Comparison of ENCODE assay signal across 5 cellular contexts in genomic region chr2:217601601-217602000, GRCh38.
"Had no signal": no experiment of that assay in that cellular context is flagged by ENCODE, and none has a peak within 500 bp of the region (broad histone marks: within the 10 kb centered on the region; RNA-seq: fewer than 3 reads in every experiment).

No MANE protein-coding gene starts in this region.

- H3K27ac ChIP-seq: HL-60 had no signal

- DNase-seq: IMR-90, KBM-7, KG1 had no signal

- H3K4me3 ChIP-seq: K562 had no signal

- FAIRE-seq: K562 had no signal

- ATAC-seq: K562 had no signal
